8 cellular contexts compared by ENCODE assay signal in the genomic region with DNA sequence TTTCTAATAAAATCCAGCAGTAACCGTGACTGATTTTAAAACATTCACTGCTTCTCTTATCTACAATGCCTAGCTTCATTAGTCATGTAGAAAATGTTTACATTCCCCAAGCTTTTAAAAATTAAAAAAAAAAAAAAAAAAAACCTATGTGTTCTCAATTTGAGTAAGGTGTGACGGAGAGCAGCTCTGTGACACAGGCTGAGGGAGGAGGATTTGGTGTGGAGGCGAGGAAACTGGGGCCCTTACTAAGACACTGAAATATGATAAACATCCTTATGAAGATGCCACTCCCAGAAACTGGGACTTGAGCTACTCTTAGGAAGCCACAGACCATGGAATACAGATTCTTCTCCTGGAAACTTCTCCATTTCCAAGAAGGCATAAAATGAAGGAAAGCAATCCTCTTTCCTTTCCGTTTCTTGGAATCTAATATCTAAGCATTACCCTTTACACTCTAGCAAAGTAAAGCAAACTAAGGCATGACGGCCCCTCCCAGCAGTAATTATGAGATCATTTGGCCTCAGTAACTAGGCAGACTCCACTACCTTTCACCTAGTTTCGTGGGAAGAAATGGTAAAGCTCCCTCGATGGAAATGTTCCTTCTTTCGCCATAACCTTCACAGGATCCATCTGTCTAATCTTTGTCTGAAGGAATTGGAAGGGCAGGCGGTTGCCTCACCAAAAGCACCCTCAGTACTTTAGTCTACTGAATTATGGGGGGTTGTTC. TPM values are rescaled to one million over a fixed set of nuclear protein-coding genes. Genes with fewer than 3 reads are reported as not detected.
A peak's percentile ranks its signal among the peaks of the same experiment; 100 is the strongest.
DNase-seq lines count a peak whose midpoint lies in the region; ATAC-seq and TF ChIP-seq lines count a peak whose summit lies in the region.

No MANE protein-coding gene starts in this region.

- no CpG with 5 or more reads among the region's 9 CpGs for WGBS in neuronal stem cell (ENCODE audit: extremely low coverage in 2 of 2, insufficient read length in 2 of 2, insufficient replicate concordance in 1 of 2), 2 donors

- H3K27ac ChIP-seq in temporal lobe (ENCODE audit: low read depth, low read length) (peak overlapping the region; percentile 69), neuronal stem cell (replicated peaks; ENCODE audit: low read length) (no peak overlapping the region)

- no peak overlapping the region for H3K23ac ChIP-seq in neuronal stem cell (ENCODE audit: low read depth, low read length, poor library complexity)

- no peaks in the 10 kb centered on the region for H3K9me3 ChIP-seq in neuronal stem cell (replicated peaks in 1 of 2; ENCODE audit: control insufficient read depth in 2 of 2, insufficient read depth in 1 of 2, low read depth in 1 of 2, low read length in 2 of 2)

- H3K36me3 Mint-ChIP-seq in T-helper 1 cell treated with Interleukin-12 subunit alpha and Interleukin-12 subunit beta and Interleukin-4 antibody, amounts not matched to agents 30 μg/mL and 1 μg/mL, for 36 hours (ENCODE audit: low read depth) = peaks cover 5% of the 10 kb centered on the region

- TF ChIP-seq POLR2A in erythroblast (IDR thresholded peaks at IDR 0.05; ENCODE audit: low read length) = no peak

- TF ChIP-seq CTCF in AG10803 (conservative IDR thresholded peaks at IDR 0.05; ENCODE audit: low read length) = no peak
- no peak for TF ChIP-seq CTCF in fibroblast of the aortic adventitia (IDR thresholded peaks at IDR 0.05; ENCODE audit: insufficient read depth, low read length)

- no peak overlapping the region for H2AFZ ChIP-seq in neuronal stem cell (ENCODE audit: low read length)

- no peak overlapping the region for H2BK12ac ChIP-seq in neuronal stem cell (ENCODE audit: low read length)

- peaks cover 61% of the 10 kb centered on the region for H3K4me1 Mint-ChIP-seq in T-helper 1 cell treated with Interleukin-12 subunit alpha and Interleukin-12 subunit beta and Interleukin-4 antibody, amounts not matched to agents 30 μg/mL and 1 μg/mL, for 36 hours (ENCODE audit: low read depth)

- peak overlapping the region; percentile 17 for H3K4me3 Mint-ChIP-seq in T-helper 1 cell treated with Interleukin-12 subunit alpha and Interleukin-12 subunit beta and Interleukin-4 antibody, amounts not matched to agents 30 μg/mL and 1 μg/mL, for 36 hours

- no peak overlapping the region for H4K91ac ChIP-seq in neuronal stem cell (ENCODE audit: low read depth, low read length, poor library complexity)

- H3K4ac ChIP-seq in neuronal stem cell (ENCODE audit: low read length) = no peak overlapping the region

- no peak overlapping the region for H2AK5ac ChIP-seq in neuronal stem cell (ENCODE audit: low read depth, low read length)

- no peaks in the 10 kb centered on the region for H3K27me3 ChIP-seq in neuronal stem cell (ENCODE audit: control insufficient read depth in 3 of 3, insufficient read depth in 3 of 3, low read depth in 1 of 3, low read length in 3 of 3)

- H3K27ac Mint-ChIP-seq in T-helper 1 cell treated with Interleukin-12 subunit alpha and Interleukin-12 subunit beta and Interleukin-4 antibody, amounts not matched to agents 30 μg/mL and 1 μg/mL, for 36 hours = peak overlapping the region; percentile 86

- H2BK15ac ChIP-seq in neuronal stem cell (ENCODE audit: low read length) = no peak overlapping the region

- H3K4me2 ChIP-seq in neuronal stem cell (ENCODE audit: insufficient read depth, low read length, poor library complexity, severe bottlenecking) = no peak overlapping the region

- H3K36me3 ChIP-seq in neuronal stem cell (replicated peaks in 1 of 2; ENCODE audit: control insufficient read depth in 2 of 2, insufficient read depth in 2 of 2, low read length in 2 of 2) = no peaks in the 10 kb centered on the region

- H3K9ac ChIP-seq in neuronal stem cell (ENCODE audit: low read depth, low read length, poor library complexity) = no peak overlapping the region

- H3K4me1 ChIP-seq in neuronal stem cell (ENCODE audit: control insufficient read depth in 2 of 2, insufficient read depth in 1 of 2, low read depth in 1 of 2, low read length in 2 of 2) = no peaks in the 10 kb centered on the region

- H3K79me1 ChIP-seq in neuronal stem cell (ENCODE audit: low read depth, low read length) = no peaks in the 10 kb centered on the region

- no peak overlapping the region for H2BK120ac ChIP-seq in neuronal stem cell (ENCODE audit: low read depth, low read length)

- no peaks in the 10 kb centered on the region for H3K27me3 Mint-ChIP-seq in T-helper 1 cell treated with Interleukin-12 subunit alpha and Interleukin-12 subunit beta and Interleukin-4 antibody, amounts not matched to agents 30 μg/mL and 1 μg/mL, for 36 hours (ENCODE audit: low read depth)

- no peak overlapping the region for H3K14ac ChIP-seq in neuronal stem cell (ENCODE audit: low read length)

- DNase-seq in AG10803 (ENCODE audit: low read depth) (peak; percentile 93), fibroblast of the aortic adventitia (ENCODE audit: low read depth) (peak; percentile 73), erythroblast (lab: John Stamatoyannopoulos, UW) (no peak), neuronal stem cell (ENCODE audit: low spot score) (no peak)
- no peak for DNase-seq in effector CD4-positive, alpha-beta T cell

- H3K4me3 ChIP-seq in AG10803 (ENCODE audit: low read length) = no peak overlapping the region
- no peak overlapping the region for H3K4me3 ChIP-seq in fibroblast of the aortic adventitia (ENCODE audit: low read depth, low read length)
- no peak overlapping the region for H3K4me3 ChIP-seq in neuronal stem cell (ENCODE audit: low read length in 2 of 2)

- H2BK5ac ChIP-seq in neuronal stem cell (ENCODE audit: low read length) = no peak overlapping the region

- H3K18ac ChIP-seq in neuronal stem cell (ENCODE audit: low read length) = no peak overlapping the region

- H3K9me3 Mint-ChIP-seq in T-helper 1 cell treated with Interleukin-12 subunit alpha and Interleukin-12 subunit beta and Interleukin-4 antibody, amounts not matched to agents 30 μg/mL and 1 μg/mL, for 36 hours = no peaks in the 10 kb centered on the region

- H4K8ac ChIP-seq in neuronal stem cell (ENCODE audit: low read depth, low read length) = no peak overlapping the region

- ATAC-seq in GM21786 (IDR thresholded peaks at IDR 0.05; ENCODE audit: unreplicated experiment) = peak; percentile 21

RNA-seq across cellular contexts. Expression of a gene that starts 23.5 kb away (rescaled TPM):
- total RNA-seq in fibroblast of the aortic adventitia (ENCODE audit: low replicate concordance) (13.5 and 23.5 TPM in 2 replicates), temporal lobe (8.6 TPM)
- polyA plus RNA-seq in neuronal stem cell (2013, experiment 1 of 2) = 4.8 TPM
- 5.9 TPM for polyA plus RNA-seq in neuronal stem cell (2013, experiment 2 of 2)

Comparison
In these comparisons a context has a peak if more than half of its experiments do, and no peak if none do; other contexts are left out.
1. DNase-seq: peak in AG10803 (single experiment) and fibroblast of the aortic adventitia (single experiment); none in erythroblast (0 of 2), effector CD4-positive, alpha-beta T cell (single experiment) and neuronal stem cell (single experiment).